In the genomic region with DNA sequence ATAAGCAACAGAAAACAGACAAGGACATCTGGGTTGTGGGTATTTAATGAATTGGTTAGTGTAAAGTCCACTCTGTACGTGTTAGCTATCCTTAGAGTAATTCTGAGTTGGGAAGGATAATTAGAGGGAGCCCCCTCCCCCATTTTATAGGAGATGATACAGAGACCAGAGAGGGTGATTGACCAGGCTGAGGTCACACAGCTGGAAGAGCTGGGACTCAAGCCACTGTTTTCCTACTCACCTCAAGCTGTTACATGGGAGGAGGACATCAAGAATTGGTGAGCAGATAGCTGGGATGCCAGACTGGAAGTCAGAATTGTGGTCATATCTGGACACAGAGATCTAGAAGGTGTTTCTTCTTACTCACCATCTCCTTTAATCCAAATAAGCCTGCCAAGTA, we compare ENCODE assay signal across 27 cellular contexts.
"Had no signal": no experiment of that assay in that cellular context is flagged by ENCODE, and none has a peak within 500 bp of the region (broad histone marks: within the 10 kb centered on the region; RNA-seq: fewer than 3 reads in every experiment).

No MANE protein-coding gene starts in this region.

- DNase-seq: cortex of kidney; effector memory CD8-positive, alpha-beta T cell; erythroblast; esophagus squamous epithelium; foreskin melanocyte; heart right ventricle; hippocampal formation; left cardiac atrium; lower lobe of right lung; naive thymus-derived CD8-positive, alpha-beta T cell; nephron progenitor cell; sigmoid colon; stimulated activated CD4-positive, alpha-beta T cell treated with anti-CD3 and anti-CD28 coated beads, Interleukin-2, amount 100 ng/mL, for 24 hours; stimulated activated CD4-positive, alpha-beta T cell treated with anti-CD3 and anti-CD28 coated beads, Interleukin-4, amount 100 ng/mL, for 4 hours; upper lobe of left lung had no signal

- H3K79me2 ChIP-seq: parathyroid adenoma had no signal

- H3K9ac ChIP-seq: parathyroid adenoma had no signal

- ATAC-seq: effector memory CD8-positive, alpha-beta T cell; heart right ventricle; left cardiac atrium; left ventricle myocardium superior; lower lobe of right lung; naive thymus-derived CD8-positive, alpha-beta T cell; stimulated activated memory B cell treated with anti-CD40 and anti-IgM and Interleukin-4, amounts not matched to agents 10 μg/mL and 1 μg/mL and 100 μg/mL, for 72 hours had no signal

- H3K9me3 Mint-ChIP-seq: effector memory CD8-positive, alpha-beta T cell; naive thymus-derived CD8-positive, alpha-beta T cell; nephron progenitor cell; stimulated activated memory B cell treated with anti-CD40 and anti-IgM and Interleukin-4, amounts not matched to agents 10 μg/mL and 1 μg/mL and 100 μg/mL, for 72 hours; stimulated activated naive CD8-positive, alpha-beta T cell treated with anti-CD3 and anti-CD28 coated beads, Interleukin-15, Interleukin-2, amounts not matched to agents 100 ng/mL and 50 ng/mL, for 24 hours had no signal

- H3K9me3 ChIP-seq: esophagus squamous epithelium, heart right ventricle, lower lobe of right lung, neutrophil, prostate gland, right atrium auricular region, sigmoid colon, thoracic aorta, tibial nerve, upper lobe of left lung had no signal

- H3K4me1 Mint-ChIP-seq: naive thymus-derived CD8-positive, alpha-beta T cell; stimulated activated memory B cell treated with anti-CD40 and anti-IgM and Interleukin-4, amounts not matched to agents 10 μg/mL and 1 μg/mL and 100 μg/mL, for 72 hours had no signal

- H3K4me3 ChIP-seq: esophagus squamous epithelium, heart right ventricle, lower lobe of right lung, prostate gland, right atrium auricular region, sigmoid colon, thoracic aorta, tibial nerve, upper lobe of left lung had no signal

- FAIRE-seq: endometrium, islet of Langerhans, urothelium cell line had no signal

- H3K36me3 Mint-ChIP-seq: naive thymus-derived CD8-positive, alpha-beta T cell; stimulated activated memory B cell treated with anti-CD40 and anti-IgM and Interleukin-4, amounts not matched to agents 10 μg/mL and 1 μg/mL and 100 μg/mL, for 72 hours had no signal

- H2AFZ ChIP-seq: parathyroid adenoma had no signal

- H3K36me3 ChIP-seq: esophagus squamous epithelium, heart right ventricle, lower lobe of right lung, neutrophil, prostate gland, right atrium auricular region, sigmoid colon, thoracic aorta, tibial nerve, upper lobe of left lung had no signal

- H3K4me1 ChIP-seq: esophagus squamous epithelium, heart right ventricle, lower lobe of right lung, parathyroid adenoma, prostate gland, right atrium auricular region, sigmoid colon, tibial nerve, upper lobe of left lung had no signal

- H3K27ac ChIP-seq: esophagus squamous epithelium, heart right ventricle, lower lobe of right lung, neutrophil, parathyroid adenoma, prostate gland, right atrium auricular region, sigmoid colon, thoracic aorta, tibial nerve, upper lobe of left lung had no signal

- H3K4me3 Mint-ChIP-seq: effector memory CD8-positive, alpha-beta T cell; naive thymus-derived CD8-positive, alpha-beta T cell; nephron progenitor cell; stimulated activated memory B cell treated with anti-CD40 and anti-IgM and Interleukin-4, amounts not matched to agents 10 μg/mL and 1 μg/mL and 100 μg/mL, for 72 hours; stimulated activated naive CD8-positive, alpha-beta T cell treated with anti-CD3 and anti-CD28 coated beads, Interleukin-15, Interleukin-2, amounts not matched to agents 100 ng/mL and 50 ng/mL, for 24 hours had no signal

- H3K27ac Mint-ChIP-seq: effector memory CD8-positive, alpha-beta T cell; naive thymus-derived CD8-positive, alpha-beta T cell; nephron progenitor cell; stimulated activated memory B cell treated with anti-CD40 and anti-IgM and Interleukin-4, amounts not matched to agents 10 μg/mL and 1 μg/mL and 100 μg/mL, for 72 hours; stimulated activated naive CD8-positive, alpha-beta T cell treated with anti-CD3 and anti-CD28 coated beads, Interleukin-15, Interleukin-2, amounts not matched to agents 100 ng/mL and 50 ng/mL, for 24 hours had no signal

- H3K27me3 ChIP-seq: right atrium auricular region, sigmoid colon, upper lobe of left lung had no signal
